2 cellular contexts compared by ENCODE assay signal in the genomic region with DNA sequence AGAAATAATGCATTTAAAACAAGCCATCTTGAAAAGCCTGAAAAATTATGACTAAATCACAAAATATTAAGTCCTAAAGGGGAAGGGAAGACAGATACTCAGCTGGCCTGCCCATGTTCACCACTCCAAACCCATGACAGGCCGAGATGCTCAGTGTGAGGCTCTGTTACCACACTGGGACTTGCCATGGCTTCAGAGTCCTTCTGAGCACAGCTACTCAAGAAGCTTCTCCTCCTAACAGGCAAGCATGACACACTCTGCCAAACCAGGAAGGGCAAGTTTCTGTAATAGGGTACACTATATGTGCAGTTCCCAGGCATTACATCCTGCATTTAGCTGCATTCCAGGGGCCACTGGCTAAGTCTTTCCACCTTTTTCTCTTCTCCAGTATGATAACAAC.
TF ChIP-seq lines count a peak whose summit lies in the region.

No MANE protein-coding gene starts in this region.

TF ChIP-seq in HepG2, 621 proteins besides CTCF, POLR2A, EP300 and RAD21:
- no peak for TF ChIP-seq ELF1 (CRISPR knock-in tag; IDR thresholded peaks at IDR 0.05)
- TF ChIP-seq SP5 (CRISPR knock-in tag; IDR thresholded peaks at IDR 0.05; ENCODE audit: borderline replicate concordance, low read depth), result no peak
- no peak for TF ChIP-seq PHF5A (CRISPR knock-in tag; IDR thresholded peaks at IDR 0.05; ENCODE audit: low read depth, unreplicated experiment)
- TF ChIP-seq HNRNPH1 (optimal IDR thresholded peaks at IDR 0.05; ENCODE audit: low read depth, low read length), result no peak
- TF ChIP-seq GATAD1 (CRISPR knock-in tag; IDR thresholded peaks at IDR 0.05), result no peak
- TF ChIP-seq DNMT3B (CRISPR knock-in tag; conservative IDR thresholded peaks at IDR 0.05), result no peak
- TF ChIP-seq FLYWCH1 (CRISPR knock-in tag; IDR thresholded peaks at IDR 0.05), result no peak
- TF ChIP-seq ZNF468 (CRISPR knock-in tag; IDR thresholded peaks at IDR 0.05), result no peak
- no peak for TF ChIP-seq TRIM24 (CRISPR knock-in tag; IDR thresholded peaks at IDR 0.05)
- no peak for TF ChIP-seq NFE2L2 (IDR thresholded peaks at IDR 0.05; ENCODE audit: low read length)
- TF ChIP-seq, protein P1, sequence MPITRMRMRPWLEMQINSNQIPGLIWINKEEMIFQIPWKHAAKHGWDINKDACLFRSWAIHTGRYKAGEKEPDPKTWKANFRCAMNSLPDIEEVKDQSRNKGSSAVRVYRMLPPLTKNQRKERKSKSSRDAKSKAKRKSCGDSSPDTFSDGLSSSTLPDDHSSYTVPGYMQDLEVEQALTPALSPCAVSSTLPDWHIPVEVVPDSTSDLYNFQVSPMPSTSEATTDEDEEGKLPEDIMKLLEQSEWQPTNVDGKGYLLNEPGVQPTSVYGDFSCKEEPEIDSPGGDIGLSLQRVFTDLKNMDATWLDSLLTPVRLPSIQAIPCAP (CRISPR knock-in tag; IDR thresholded peaks at IDR 0.05; ENCODE audit: low read depth), result no peak
- TF ChIP-seq ETV6 (CRISPR knock-in tag; conservative IDR thresholded peaks at IDR 0.05), result no peak
- TF ChIP-seq CHD2 (IDR thresholded peaks at IDR 0.05; ENCODE audit: low read depth, low read length), result no peak

TF ChIP-seq in GM23338, 12 proteins besides CTCF, POLR2A, EP300 and RAD21:
- TF ChIP-seq, protein P2, sequence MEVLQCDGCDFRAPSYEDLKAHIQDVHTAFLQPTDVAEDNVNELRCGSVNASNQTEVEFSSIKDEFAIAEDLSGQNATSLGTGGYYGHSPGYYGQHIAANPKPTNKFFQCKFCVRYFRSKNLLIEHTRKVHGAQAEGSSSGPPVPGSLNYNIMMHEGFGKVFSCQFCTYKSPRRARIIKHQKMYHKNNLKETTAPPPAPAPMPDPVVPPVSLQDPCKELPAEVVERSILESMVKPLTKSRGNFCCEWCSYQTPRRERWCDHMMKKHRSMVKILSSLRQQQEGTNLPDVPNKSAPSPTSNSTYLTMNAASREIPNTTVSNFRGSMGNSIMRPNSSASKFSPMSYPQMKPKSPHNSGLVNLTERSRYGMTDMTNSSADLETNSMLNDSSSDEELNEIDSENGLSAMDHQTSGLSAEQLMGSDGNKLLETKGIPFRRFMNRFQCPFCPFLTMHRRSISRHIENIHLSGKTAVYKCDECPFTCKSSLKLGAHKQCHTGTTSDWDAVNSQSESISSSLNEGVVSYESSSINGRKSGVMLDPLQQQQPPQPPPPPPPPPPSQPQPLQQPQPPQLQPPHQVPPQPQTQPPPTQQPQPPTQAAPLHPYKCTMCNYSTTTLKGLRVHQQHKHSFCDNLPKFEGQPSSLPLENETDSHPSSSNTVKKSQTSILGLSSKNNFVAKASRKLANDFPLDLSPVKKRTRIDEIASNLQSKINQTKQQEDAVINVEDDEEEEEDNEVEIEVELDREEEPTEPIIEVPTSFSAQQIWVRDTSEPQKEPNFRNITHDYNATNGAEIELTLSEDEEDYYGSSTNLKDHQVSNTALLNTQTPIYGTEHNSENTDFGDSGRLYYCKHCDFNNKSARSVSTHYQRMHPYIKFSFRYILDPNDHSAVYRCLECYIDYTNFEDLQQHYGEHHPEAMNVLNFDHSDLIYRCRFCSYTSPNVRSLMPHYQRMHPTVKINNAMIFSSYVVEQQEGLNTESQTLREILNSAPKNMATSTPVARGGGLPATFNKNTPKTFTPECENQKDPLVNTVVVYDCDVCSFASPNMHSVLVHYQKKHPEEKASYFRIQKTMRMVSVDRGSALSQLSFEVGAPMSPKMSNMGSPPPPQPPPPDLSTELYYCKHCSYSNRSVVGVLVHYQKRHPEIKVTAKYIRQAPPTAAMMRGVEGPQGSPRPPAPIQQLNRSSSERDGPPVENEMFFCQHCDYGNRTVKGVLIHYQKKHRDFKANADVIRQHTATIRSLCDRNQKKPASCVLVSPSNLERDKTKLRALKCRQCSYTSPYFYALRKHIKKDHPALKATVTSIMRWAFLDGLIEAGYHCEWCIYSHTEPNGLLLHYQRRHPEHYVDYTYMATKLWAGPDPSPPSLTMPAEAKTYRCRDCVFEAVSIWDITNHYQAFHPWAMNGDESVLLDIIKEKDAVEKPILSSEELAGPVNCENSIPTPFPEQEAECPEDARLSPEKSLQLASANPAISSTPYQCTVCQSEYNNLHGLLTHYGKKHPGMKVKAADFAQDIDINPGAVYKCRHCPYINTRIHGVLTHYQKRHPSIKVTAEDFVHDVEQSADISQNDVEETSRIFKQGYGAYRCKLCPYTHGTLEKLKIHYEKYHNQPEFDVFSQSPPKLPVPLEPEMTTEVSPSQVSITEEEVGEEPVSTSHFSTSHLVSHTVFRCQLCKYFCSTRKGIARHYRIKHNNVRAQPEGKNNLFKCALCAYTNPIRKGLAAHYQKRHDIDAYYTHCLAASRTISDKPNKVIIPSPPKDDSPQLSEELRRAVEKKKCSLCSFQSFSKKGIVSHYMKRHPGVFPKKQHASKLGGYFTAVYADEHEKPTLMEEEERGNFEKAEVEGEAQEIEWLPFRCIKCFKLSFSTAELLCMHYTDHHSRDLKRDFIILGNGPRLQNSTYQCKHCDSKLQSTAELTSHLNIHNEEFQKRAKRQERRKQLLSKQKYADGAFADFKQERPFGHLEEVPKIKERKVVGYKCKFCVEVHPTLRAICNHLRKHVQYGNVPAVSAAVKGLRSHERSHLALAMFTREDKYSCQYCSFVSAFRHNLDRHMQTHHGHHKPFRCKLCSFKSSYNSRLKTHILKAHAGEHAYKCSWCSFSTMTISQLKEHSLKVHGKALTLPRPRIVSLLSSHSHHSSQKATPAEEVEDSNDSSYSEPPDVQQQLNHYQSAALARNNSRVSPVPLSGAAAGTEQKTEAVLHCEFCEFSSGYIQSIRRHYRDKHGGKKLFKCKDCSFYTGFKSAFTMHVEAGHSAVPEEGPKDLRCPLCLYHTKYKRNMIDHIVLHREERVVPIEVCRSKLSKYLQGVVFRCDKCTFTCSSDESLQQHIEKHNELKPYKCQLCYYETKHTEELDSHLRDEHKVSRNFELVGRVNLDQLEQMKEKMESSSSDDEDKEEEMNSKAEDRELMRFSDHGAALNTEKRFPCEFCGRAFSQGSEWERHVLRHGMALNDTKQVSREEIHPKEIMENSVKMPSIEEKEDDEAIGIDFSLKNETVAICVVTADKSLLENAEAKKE (CRISPR knock-in tag; IDR thresholded peaks at IDR 0.05), result no peak
- TF ChIP-seq JUNB (IDR thresholded peaks at IDR 0.05; ENCODE audit: unreplicated experiment), result no peak
- no peak for TF ChIP-seq POLR2AphosphoS5 (IDR thresholded peaks at IDR 0.05; ENCODE audit: low read depth)
- no peak for TF ChIP-seq NANOG (IDR thresholded peaks at IDR 0.05; ENCODE audit: borderline replicate concordance)
